ENCODE assay signal across 11 cellular contexts in genomic region chr1:173507205-173507846, GRCh38. TPM values are rescaled to one million over a fixed set of nuclear protein-coding genes. Genes with fewer than 3 reads are reported as not detected.
DNase-seq lines count a peak whose midpoint lies in the region; ATAC-seq, FAIRE-seq and TF ChIP-seq lines count a peak whose summit lies in the region.
"Had no signal": no experiment of that assay in that cellular context is flagged by ENCODE, and none has a peak within 500 bp of the region (broad histone marks: within the 10 kb centered on the region; RNA-seq: fewer than 3 reads in every experiment).

No MANE protein-coding gene starts in this region.

- CTCF ChIA-PET in A549 (lab: Yijun Ruan, JAX) = interaction anchor here (1.2 kb wide), 1 partner anchor 12 kb away, joined by 3 read pairs; no protein-coding TSS in a partner anchor

- H3K9me3 ChIP-seq in A549 = no peaks in the 10 kb centered on the region
- no peaks in the 10 kb centered on the region for H3K9me3 ChIP-seq in aorta (ENCODE audit: control insufficient read depth, low read length)
- H3K9me3 ChIP-seq: tibial nerve had no signal

- H3K27ac ChIP-seq in A549 = peak overlapping the region; percentile 3 to 50; a peak in 4 of 6 replicates
- no peak overlapping the region for H3K27ac ChIP-seq in aorta (ENCODE audit: low read depth in 1 of 2, low read length in 2 of 2)
- H3K27ac ChIP-seq: tibial nerve had no signal

- peak in 1 of 2 experiments; percentile 63 for DNase-seq in A549 (ENCODE audit: low read depth in 1 of 2, low spot score in 1 of 2)
- peak; percentile 85 for DNase-seq in HFFc6
- DNase-seq in astrocyte of the spinal cord (ENCODE audit: low read depth, low spot score) = peak; percentile 89
- DNase-seq in left kidney (ENCODE audit: low read depth, low spot score) = peak; percentile 94
- no peak for DNase-seq in NCI-H510A treated with DMSO at 0.1 percent for 48 hours (lab: John Stamatoyannopoulos, UW)
- no peak for DNase-seq in 8988T
- DNase-seq in iPS-NIHi7 (ENCODE audit: extremely low spot score) = no peak
- DNase-seq in aorta = no peak
- DNase-seq: activated CD4-positive, alpha-beta T cell treated with anti-CD3 and anti-CD28 coated beads, Interleukin-2, amount 10 ng/mL, durations not matched to agents 7 days and 5 days had no signal

- no peak for TF ChIP-seq RAD21 in A549 (conservative IDR thresholded peaks at IDR 0.05 in 1 of 2, IDR thresholded peaks at IDR 0.05 in 1 of 2)

- H3K27me3 Mint-ChIP-seq in HFFc6 (ENCODE audit: insufficient read depth) = peaks cover 3% of the 10 kb centered on the region; the same call in 1 of the 2 replicates

- no peak for TF ChIP-seq POLR2A in A549 (IDR thresholded peaks at IDR 0.05; ENCODE audit: low read length)

- POLR2A ChIA-PET in A549 (lab: Yijun Ruan, JAX) = interaction anchor here (1.1 to 1.3 kb wide), 3 partner anchors 30 to 361 kb away, joined by 3 to 8 read pairs (median 5); partner anchors contain the start of genes KLHL20, PRDX6 and ZBTB37

- no peak for TF ChIP-seq EP300 in A549 (IDR thresholded peaks at IDR 0.05)

- in situ Hi-C loops in astrocyte of the spinal cord (cut with HindIII; ENCODE audit: low sequenced_read_pairs) = no loop called here

- WGBS in A549 (ENCODE audit: missing lambda C conversion rate) = 34% methylated on average over 3 of the region's 3 CpGs
- 41 to 45% methylated on average over 3 of the region's 3 CpGs for WGBS in aorta, 2 donors

- intact Hi-C loops in aorta (cut with DNase I) = no loop called here

- H3K4me2 ChIP-seq in A549 = peak overlapping the region; percentile 62

- H3K36me3 Mint-ChIP-seq in HFFc6 (ENCODE audit: low read depth) = no peaks in the 10 kb centered on the region
- H3K36me3 Mint-ChIP-seq: CD4-positive, CD25-positive, alpha-beta regulatory T cell had no signal

- peaks cover 0 to 1% of the 10 kb centered on the region in 2 donors for H3K27me3 ChIP-seq in aorta (ENCODE audit: control insufficient read depth in 1 of 2, insufficient read depth in 2 of 2, low read length in 1 of 2)
- H3K27me3 ChIP-seq: tibial nerve had no signal

- peak overlapping the region; percentile 65 for H3K4me3 Mint-ChIP-seq in HFFc6
- H3K4me3 Mint-ChIP-seq: activated CD4-positive, alpha-beta T cell treated with anti-CD3 and anti-CD28 coated beads, Interleukin-2, amount 10 ng/mL, durations not matched to agents 7 days and 5 days; CD4-positive, CD25-positive, alpha-beta regulatory T cell had no signal

- FAIRE-seq in A549 (lab: Jason Lieb, UNC) = no peak

- H3K4me3 ChIP-seq in A549 (no peak overlapping the region), astrocyte of the spinal cord (ENCODE audit: low read depth, low read length) (no peak overlapping the region), aorta (ENCODE audit: low read length in 2 of 2) (no peak overlapping the region)
- H3K4me3 ChIP-seq: tibial nerve had no signal

- H3K4me1 ChIP-seq in A549 (peaks cover 27% of the 10 kb centered on the region), aorta (ENCODE audit: control insufficient read depth in 1 of 2, insufficient read depth in 2 of 2, low read length in 2 of 2) (no peaks in the 10 kb centered on the region)
- H3K4me1 ChIP-seq: tibial nerve had no signal

- H3K4me1 Mint-ChIP-seq in HFFc6 (ENCODE audit: low read depth) = peaks cover 35% of the 10 kb centered on the region
- H3K4me1 Mint-ChIP-seq: activated CD4-positive, alpha-beta T cell treated with anti-CD3 and anti-CD28 coated beads, Interleukin-2, amount 10 ng/mL, durations not matched to agents 7 days and 5 days had no signal

- no peaks in the 10 kb centered on the region for H3K36me3 ChIP-seq in aorta (ENCODE audit: control insufficient read depth in 1 of 2, insufficient read depth in 2 of 2, low read length in 1 of 2)
- H3K36me3 ChIP-seq: tibial nerve had no signal

- no peak for TF ChIP-seq CTCF in A549 (IDR thresholded peaks at IDR 0.05)
- TF ChIP-seq CTCF in HFFc6 (IDR thresholded peaks at IDR 0.05) = no peak
- TF ChIP-seq CTCF in astrocyte of the spinal cord (IDR thresholded peaks at IDR 0.05; ENCODE audit: low read depth, low read length) = no peak

- no peaks in the 10 kb centered on the region for H3K9me3 Mint-ChIP-seq in HFFc6

- H3K27ac Mint-ChIP-seq in HFFc6 = peak overlapping the region; percentile 84
- H3K27ac Mint-ChIP-seq: activated CD4-positive, alpha-beta T cell treated with anti-CD3 and anti-CD28 coated beads, Interleukin-2, amount 10 ng/mL, durations not matched to agents 7 days and 5 days; CD4-positive, CD25-positive, alpha-beta regulatory T cell had no signal

- peak; percentile 87 to 91 for ATAC-seq in A549
- no peak for ATAC-seq in aorta (ENCODE audit: low FRiP score)

TF ChIP-seq in A549, 52 proteins besides CTCF, POLR2A, EP300 and RAD21:
- TF ChIP-seq TFCP2L1 (CRISPR knock-in tag; IDR thresholded peaks at IDR 0.05) (no peak), PHF8 (IDR thresholded peaks at IDR 0.05; ENCODE audit: borderline replicate concordance, low read depth) (no peak), CHD4 (IDR thresholded peaks at IDR 0.05; ENCODE audit: borderline replicate concordance) (no peak), MAFK (IDR thresholded peaks at IDR 0.05; ENCODE audit: partially characterized antibody) (peak; percentile 27), MAX (IDR thresholded peaks at IDR 0.05) (0 out of 2 replicates have a peak, but pooled peaks have one; percentile 16), CEBPB (IDR thresholded peaks at IDR 0.05) (no peak), FOSL2 (IDR thresholded peaks at IDR 0.05) (no peak), FOSL2 (CRISPR knock-in tag; IDR thresholded peaks at IDR 0.05) (peak; percentile 47)
TF ChIP-seq in A549: peak in this region for 3.

RNA-seq across cellular contexts. Expression of gene PRDX6, which starts 30.2 kb away (rescaled TPM):
- polyA plus RNA-seq in A549 (2011; rRNA removed) (246 and 308 TPM in 2 replicates), A549 (2017; fragmentation: RNase III; extraction: RNeasy Plus Mini Kit Qiagen cat#74134 plus additional on column Dnase treatment) (246 to 251 TPM (median 250 TPM) in 3 replicates), aorta (100 to 1,000 TPM; 133 to 205 TPM)
- 121 and 134 TPM in 2 replicates for polyA plus RNA-seq in A549 (2012; cell fraction: cytosol; rRNA removed)
- polyA plus RNA-seq in A549 (2012; cell fraction: nucleus; rRNA removed) = 71.0 and 92.8 TPM in 2 replicates
- 264 and 296 TPM in 2 replicates for polyA minus RNA-seq in A549 (2011; rRNA and poly(A)+ RNA removed)
- 1,000 to 10,000 TPM in 2 of 6 experiments, 100 to 1,000 TPM in 4; 527 to 1,396 (median 553) TPM for total RNA-seq in HFFc6 (2021; fragmentation: NEBNext Ultra II Directional; extraction: Animal tissue kit (Norgen Biotek cat#: 25700))
- 100 to 1,000 TPM; 130 to 170 TPM for total RNA-seq in aorta

Comparison
In these comparisons a context has a peak if more than half of its experiments do, and no peak if none do; other contexts are left out.
1. DNase-seq: peak in HFFc6 (single experiment), astrocyte of the spinal cord (single experiment) and left kidney (single experiment); none in NCI-H510A treated with DMSO at 0.1 percent for 48 hours (single experiment), 8988T (single experiment), iPS-NIHi7 (single experiment) and aorta (0 of 2).
2. H3K27ac ChIP-seq: peak in A549 (2 of 2); none in aorta (0 of 2).